Comparison of ENCODE assay signal across 2 cellular contexts in the genomic region with DNA sequence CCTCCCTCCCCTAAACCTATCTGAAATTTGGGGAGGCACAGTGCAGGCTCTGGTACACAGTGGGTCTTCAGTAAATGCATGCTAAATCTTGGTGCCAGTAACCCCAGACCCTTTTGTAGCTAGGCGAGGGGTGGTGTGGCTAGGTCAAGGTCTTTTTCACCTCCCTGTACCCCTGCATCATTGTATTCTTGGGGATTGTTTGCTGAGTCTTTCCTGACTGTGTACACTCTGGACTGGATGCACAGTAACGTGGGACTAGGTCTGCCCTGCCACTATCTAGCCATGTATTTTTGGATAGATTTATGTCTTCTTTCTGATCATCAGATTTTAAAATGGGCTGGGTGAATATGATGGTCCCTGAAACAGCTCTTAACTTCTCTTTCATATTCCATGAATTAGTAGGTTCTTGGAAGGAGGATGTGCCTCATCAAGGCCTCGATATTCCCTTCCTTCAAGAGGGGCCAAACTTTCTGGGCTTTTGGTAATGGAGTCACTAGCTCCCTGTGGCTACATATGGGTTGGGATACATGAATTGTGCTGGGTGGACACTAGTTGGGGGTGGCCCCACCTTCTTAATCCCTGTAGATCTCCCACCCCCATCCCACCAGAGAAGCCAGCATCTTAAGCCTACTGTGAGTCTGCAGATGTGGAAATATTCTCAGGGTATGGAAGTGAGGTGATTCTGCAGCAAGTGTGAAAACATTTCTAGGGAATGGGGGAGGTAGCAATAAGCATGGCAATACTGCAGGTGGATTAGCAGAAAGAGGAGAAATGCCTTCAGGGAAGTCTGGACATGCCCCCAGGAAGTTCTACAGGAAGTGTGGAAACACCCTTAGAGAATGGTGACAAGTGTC.
TF ChIP-seq lines count a peak whose summit lies in the region.

No MANE protein-coding gene starts in this region.

TF ChIP-seq in GM12878, 131 proteins besides CTCF, POLR2A, EP300 and RAD21 (continued from another document):
- TF ChIP-seq, protein P1, sequence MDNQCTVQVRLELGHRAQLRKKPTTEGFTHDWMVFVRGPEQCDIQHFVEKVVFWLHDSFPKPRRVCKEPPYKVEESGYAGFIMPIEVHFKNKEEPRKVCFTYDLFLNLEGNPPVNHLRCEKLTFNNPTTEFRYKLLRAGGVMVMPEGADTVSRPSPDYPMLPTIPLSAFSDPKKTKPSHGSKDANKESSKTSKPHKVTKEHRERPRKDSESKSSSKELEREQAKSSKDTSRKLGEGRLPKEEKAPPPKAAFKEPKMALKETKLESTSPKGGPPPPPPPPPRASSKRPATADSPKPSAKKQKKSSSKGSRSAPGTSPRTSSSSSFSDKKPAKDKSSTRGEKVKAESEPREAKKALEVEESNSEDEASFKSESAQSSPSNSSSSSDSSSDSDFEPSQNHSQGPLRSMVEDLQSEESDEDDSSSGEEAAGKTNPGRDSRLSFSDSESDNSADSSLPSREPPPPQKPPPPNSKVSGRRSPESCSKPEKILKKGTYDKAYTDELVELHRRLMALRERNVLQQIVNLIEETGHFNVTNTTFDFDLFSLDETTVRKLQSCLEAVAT (IDR thresholded peaks at IDR 0.05) = no peak
- no peak for TF ChIP-seq EGR1 (IDR thresholded peaks at IDR 0.05; ENCODE audit: borderline replicate concordance in 1 of 2, low read depth in 2 of 2, low read length in 2 of 2)

TF ChIP-seq in GM23338, 12 proteins besides CTCF, POLR2A, EP300 and RAD21 (continued from another document):
- TF ChIP-seq, protein P2, sequence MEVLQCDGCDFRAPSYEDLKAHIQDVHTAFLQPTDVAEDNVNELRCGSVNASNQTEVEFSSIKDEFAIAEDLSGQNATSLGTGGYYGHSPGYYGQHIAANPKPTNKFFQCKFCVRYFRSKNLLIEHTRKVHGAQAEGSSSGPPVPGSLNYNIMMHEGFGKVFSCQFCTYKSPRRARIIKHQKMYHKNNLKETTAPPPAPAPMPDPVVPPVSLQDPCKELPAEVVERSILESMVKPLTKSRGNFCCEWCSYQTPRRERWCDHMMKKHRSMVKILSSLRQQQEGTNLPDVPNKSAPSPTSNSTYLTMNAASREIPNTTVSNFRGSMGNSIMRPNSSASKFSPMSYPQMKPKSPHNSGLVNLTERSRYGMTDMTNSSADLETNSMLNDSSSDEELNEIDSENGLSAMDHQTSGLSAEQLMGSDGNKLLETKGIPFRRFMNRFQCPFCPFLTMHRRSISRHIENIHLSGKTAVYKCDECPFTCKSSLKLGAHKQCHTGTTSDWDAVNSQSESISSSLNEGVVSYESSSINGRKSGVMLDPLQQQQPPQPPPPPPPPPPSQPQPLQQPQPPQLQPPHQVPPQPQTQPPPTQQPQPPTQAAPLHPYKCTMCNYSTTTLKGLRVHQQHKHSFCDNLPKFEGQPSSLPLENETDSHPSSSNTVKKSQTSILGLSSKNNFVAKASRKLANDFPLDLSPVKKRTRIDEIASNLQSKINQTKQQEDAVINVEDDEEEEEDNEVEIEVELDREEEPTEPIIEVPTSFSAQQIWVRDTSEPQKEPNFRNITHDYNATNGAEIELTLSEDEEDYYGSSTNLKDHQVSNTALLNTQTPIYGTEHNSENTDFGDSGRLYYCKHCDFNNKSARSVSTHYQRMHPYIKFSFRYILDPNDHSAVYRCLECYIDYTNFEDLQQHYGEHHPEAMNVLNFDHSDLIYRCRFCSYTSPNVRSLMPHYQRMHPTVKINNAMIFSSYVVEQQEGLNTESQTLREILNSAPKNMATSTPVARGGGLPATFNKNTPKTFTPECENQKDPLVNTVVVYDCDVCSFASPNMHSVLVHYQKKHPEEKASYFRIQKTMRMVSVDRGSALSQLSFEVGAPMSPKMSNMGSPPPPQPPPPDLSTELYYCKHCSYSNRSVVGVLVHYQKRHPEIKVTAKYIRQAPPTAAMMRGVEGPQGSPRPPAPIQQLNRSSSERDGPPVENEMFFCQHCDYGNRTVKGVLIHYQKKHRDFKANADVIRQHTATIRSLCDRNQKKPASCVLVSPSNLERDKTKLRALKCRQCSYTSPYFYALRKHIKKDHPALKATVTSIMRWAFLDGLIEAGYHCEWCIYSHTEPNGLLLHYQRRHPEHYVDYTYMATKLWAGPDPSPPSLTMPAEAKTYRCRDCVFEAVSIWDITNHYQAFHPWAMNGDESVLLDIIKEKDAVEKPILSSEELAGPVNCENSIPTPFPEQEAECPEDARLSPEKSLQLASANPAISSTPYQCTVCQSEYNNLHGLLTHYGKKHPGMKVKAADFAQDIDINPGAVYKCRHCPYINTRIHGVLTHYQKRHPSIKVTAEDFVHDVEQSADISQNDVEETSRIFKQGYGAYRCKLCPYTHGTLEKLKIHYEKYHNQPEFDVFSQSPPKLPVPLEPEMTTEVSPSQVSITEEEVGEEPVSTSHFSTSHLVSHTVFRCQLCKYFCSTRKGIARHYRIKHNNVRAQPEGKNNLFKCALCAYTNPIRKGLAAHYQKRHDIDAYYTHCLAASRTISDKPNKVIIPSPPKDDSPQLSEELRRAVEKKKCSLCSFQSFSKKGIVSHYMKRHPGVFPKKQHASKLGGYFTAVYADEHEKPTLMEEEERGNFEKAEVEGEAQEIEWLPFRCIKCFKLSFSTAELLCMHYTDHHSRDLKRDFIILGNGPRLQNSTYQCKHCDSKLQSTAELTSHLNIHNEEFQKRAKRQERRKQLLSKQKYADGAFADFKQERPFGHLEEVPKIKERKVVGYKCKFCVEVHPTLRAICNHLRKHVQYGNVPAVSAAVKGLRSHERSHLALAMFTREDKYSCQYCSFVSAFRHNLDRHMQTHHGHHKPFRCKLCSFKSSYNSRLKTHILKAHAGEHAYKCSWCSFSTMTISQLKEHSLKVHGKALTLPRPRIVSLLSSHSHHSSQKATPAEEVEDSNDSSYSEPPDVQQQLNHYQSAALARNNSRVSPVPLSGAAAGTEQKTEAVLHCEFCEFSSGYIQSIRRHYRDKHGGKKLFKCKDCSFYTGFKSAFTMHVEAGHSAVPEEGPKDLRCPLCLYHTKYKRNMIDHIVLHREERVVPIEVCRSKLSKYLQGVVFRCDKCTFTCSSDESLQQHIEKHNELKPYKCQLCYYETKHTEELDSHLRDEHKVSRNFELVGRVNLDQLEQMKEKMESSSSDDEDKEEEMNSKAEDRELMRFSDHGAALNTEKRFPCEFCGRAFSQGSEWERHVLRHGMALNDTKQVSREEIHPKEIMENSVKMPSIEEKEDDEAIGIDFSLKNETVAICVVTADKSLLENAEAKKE (CRISPR knock-in tag; IDR thresholded peaks at IDR 0.05) = no peak
- TF ChIP-seq EZH2 (IDR thresholded peaks at IDR 0.05; ENCODE audit: low read depth, unreplicated experiment) = no peak
